In the genomic region with DNA sequence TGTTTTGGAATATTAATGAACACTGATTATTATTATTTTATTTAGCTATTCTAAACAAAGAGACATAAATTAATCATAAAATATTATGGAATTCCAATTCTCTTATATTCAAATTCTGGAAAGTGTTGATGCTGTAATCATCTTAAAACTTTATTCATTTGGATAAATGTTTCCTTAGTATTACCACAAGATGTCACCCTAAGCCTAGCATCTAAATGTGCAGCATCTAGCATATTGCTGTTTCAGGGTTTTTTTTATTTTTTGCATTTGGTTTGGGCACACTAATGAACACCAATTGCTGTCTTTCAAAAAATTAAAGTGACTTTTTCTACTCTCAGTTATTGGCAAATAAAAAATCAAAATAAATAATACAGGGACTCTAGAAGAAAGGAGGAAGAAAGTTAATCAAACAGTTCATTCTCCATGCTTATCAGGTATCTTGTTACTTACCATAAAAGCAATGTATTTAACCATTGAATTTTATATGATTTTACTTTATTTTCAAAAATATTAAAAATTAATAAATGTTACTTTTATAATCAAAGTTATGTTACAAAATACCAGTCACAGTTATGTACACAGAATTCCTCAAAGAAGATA, we compare ENCODE assay signal across 1 cellular context.
TF ChIP-seq lines count a peak whose summit lies in the region.

No MANE protein-coding gene starts in this region.

TF ChIP-seq in HepG2, 621 proteins besides CTCF, POLR2A, EP300 and RAD21:
- TF ChIP-seq, protein P1, sequence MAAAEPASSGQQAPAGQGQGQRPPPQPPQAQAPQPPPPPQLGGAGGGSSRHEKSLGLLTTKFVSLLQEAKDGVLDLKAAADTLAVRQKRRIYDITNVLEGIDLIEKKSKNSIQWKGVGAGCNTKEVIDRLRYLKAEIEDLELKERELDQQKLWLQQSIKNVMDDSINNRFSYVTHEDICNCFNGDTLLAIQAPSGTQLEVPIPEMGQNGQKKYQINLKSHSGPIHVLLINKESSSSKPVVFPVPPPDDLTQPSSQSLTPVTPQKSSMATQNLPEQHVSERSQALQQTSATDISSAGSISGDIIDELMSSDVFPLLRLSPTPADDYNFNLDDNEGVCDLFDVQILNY (CRISPR knock-in tag; conservative IDR thresholded peaks at IDR 0.05), result no peak
- TF ChIP-seq FOSL1 (CRISPR knock-in tag; IDR thresholded peaks at IDR 0.05; ENCODE audit: borderline replicate concordance) (no peak), CBX5 (CRISPR knock-in tag; IDR thresholded peaks at IDR 0.05; ENCODE audit: borderline replicate concordance) (no peak), ZNF24 (IDR thresholded peaks at IDR 0.05) (no peak), MAFK (conservative IDR thresholded peaks at IDR 0.05 in 1 of 2, IDR thresholded peaks at IDR 0.05 in 1 of 2; ENCODE audit: low read length in 2 of 2) (peak; percentile 71 to 86), SP1 (IDR thresholded peaks at IDR 0.05) (no peak), SP1 (CRISPR knock-in tag; IDR thresholded peaks at IDR 0.05) (no peak), ZNF468 (CRISPR knock-in tag; IDR thresholded peaks at IDR 0.05) (no peak), SMC3 (IDR thresholded peaks at IDR 0.05; ENCODE audit: low read length) (peak; percentile 69), ZBTB1 (CRISPR knock-in tag; IDR thresholded peaks at IDR 0.05; ENCODE audit: borderline replicate concordance) (no peak), STAG1 (CRISPR knock-in tag; IDR thresholded peaks at IDR 0.05) (peak; percentile 82), MAFF (IDR thresholded peaks at IDR 0.05; ENCODE audit: low read depth, low read length) (peak; percentile 78)
- TF ChIP-seq, protein P2, sequence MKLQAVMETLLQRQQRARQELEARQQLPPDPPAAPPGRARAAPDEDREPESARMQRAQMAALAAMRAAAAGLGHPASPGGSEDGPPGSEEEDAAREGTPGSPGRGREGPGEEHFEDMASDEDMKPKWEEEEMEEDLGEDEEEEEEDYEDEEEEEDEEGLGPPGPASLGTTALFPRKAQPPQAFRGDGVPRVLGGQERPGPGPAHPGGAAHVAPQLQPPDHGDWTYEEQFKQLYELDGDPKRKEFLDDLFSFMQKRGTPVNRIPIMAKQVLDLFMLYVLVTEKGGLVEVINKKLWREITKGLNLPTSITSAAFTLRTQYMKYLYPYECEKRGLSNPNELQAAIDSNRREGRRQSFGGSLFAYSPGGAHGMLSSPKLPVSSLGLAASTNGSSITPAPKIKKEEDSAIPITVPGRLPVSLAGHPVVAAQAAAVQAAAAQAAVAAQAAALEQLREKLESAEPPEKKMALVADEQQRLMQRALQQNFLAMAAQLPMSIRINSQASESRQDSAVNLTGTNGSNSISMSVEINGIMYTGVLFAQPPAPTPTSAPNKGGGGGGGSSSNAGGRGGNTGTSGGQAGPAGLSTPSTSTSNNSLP (IDR thresholded peaks at IDR 0.05; ENCODE audit: low read depth, low read length), result peak; percentile 42; the same call in 1 of the 2 replicates
TF ChIP-seq in HepG2: peak in this region for 5.
